Comparison of ENCODE assay signal across 8 cellular contexts in genomic region chr21:45550552-45551210, GRCh38. TPM values are rescaled to one million over a fixed set of nuclear protein-coding genes. Genes with fewer than 3 reads are reported as not detected.
DNase-seq lines count a peak whose midpoint lies in the region; ATAC-seq, FAIRE-seq and TF ChIP-seq lines count a peak whose summit lies in the region.

No MANE protein-coding gene starts in this region.

- no peak for TF ChIP-seq CTCF in right atrium auricular region (IDR thresholded peaks at IDR 0.05)
- no peak for TF ChIP-seq CTCF in endothelial cell of umbilical vein (IDR thresholded peaks at IDR 0.05; ENCODE audit: extremely low read depth in 1 of 2, insufficient read depth in 1 of 2, low read depth in 1 of 2, low read length in 2 of 2)

- H3K79me2 ChIP-seq in endothelial cell of umbilical vein (ENCODE audit: control insufficient read depth, insufficient read depth, low read length), result no peaks in the 10 kb centered on the region

- peak overlapping the region; percentile 86 for H3K9ac ChIP-seq in endothelial cell of umbilical vein (replicated peaks; ENCODE audit: extremely low read depth, insufficient read depth, low read length)

- H3K4me3 ChIP-seq in right atrium auricular region (no peak overlapping the region), endothelial cell of umbilical vein (replicated peaks in 1 of 3; ENCODE audit: insufficient read depth in 1 of 3, low read depth in 1 of 3, low read length in 3 of 3) (no peak overlapping the region)

- peak overlapping the region; percentile 69 for H2AFZ ChIP-seq in endothelial cell of umbilical vein (ENCODE audit: low read depth, low read length)

- no TSS peak for BruUV-seq in endothelial cell of umbilical vein (replicated peaks; lab: Mats Ljungman, UMichigan)

- H3K4me2 ChIP-seq in endothelial cell of umbilical vein (ENCODE audit: insufficient read depth, low read length), result peak overlapping the region; percentile 47

- intact Hi-C loops in cardiac septum (cut with DNase I), result no loop called here
- intact Hi-C loops in endothelial cell of umbilical vein (cut with micrococcal nuclease), result loop anchor here (2.0 kb wide), 1 partner anchor 258 kb away; no protein-coding TSS in a partner anchor

- ATAC-seq in GM21528 (IDR thresholded peaks at IDR 0.05; ENCODE audit: low FRiP score, unreplicated experiment), result no peak

- H4K20me1 ChIP-seq in endothelial cell of umbilical vein (replicated peaks; ENCODE audit: control insufficient read depth, extremely low read depth, insufficient read depth, low read length), result no peaks in the 10 kb centered on the region

- CTCF ChIA-PET in endothelial cell of umbilical vein (lab: Charles Lee), result no interaction called here

- dilution Hi-C loops in endothelial cell of umbilical vein (cut with MboI; ENCODE audit: extremely low pct_ligation_motif_present, low sequenced_read_pairs), result no loop called here

- H3K9me1 ChIP-seq in endothelial cell of umbilical vein (replicated peaks; ENCODE audit: control insufficient read depth, extremely low read depth, insufficient read depth, low read length), result no peaks in the 10 kb centered on the region

- H3K36me3 ChIP-seq in right atrium auricular region (no peaks in the 10 kb centered on the region), endothelial cell of umbilical vein (ENCODE audit: control insufficient read depth in 2 of 2, extremely low read depth in 1 of 2, insufficient read depth in 2 of 2, low read length in 2 of 2) (no peaks in the 10 kb centered on the region)

- FAIRE-seq in endothelial cell of umbilical vein (lab: Jason Lieb, UNC), result no peak

- peak; percentile 86 for DNase-seq in cardiac septum (ENCODE audit: low spot score)
- DNase-seq in right atrium auricular region (ENCODE audit: low spot score), result no peak
- DNase-seq in SKM-1 treated with dmso at 0.1 percent for 144 hours (lab: John Stamatoyannopoulos, UW; ENCODE audit: unreplicated experiment), result peak; percentile 96
- DNase-seq in endothelial cell of umbilical vein (ENCODE audit: low read depth, low spot score), result no peak
- DNase-seq in stimulated activated naive CD4-positive, alpha-beta T cell (lab: John Stamatoyannopoulos, UW), result peak in 4 of 6 experiments; percentile 17 to 43 (median 20)
- no peak for DNase-seq in NCI-H345 treated with DMSO at 0.1 percent for 48 hours (lab: John Stamatoyannopoulos, UW; ENCODE audit: unreplicated experiment)
- no peak for DNase-seq in NCI-H1105 (lab: John Stamatoyannopoulos, UW)

- no peak for TF ChIP-seq POLR2A in endothelial cell of umbilical vein (IDR thresholded peaks at IDR 0.05; ENCODE audit: low read depth, low read length)

- no peaks in the 10 kb centered on the region for H3K27me3 ChIP-seq in right atrium auricular region
- H3K27me3 ChIP-seq in endothelial cell of umbilical vein (ENCODE audit: control insufficient read depth in 2 of 2, insufficient read depth in 2 of 2, low read length in 2 of 2), result peaks cover 0 to 1% of the 10 kb centered on the region in 2 experiments

- POLR2A ChIA-PET in endothelial cell of umbilical vein (lab: Charles Lee), result no interaction called here

- H3K9me3 ChIP-seq in right atrium auricular region (no peaks in the 10 kb centered on the region), endothelial cell of umbilical vein (replicated peaks; ENCODE audit: control insufficient read depth, insufficient read depth, low read length) (no peaks in the 10 kb centered on the region)

- H3K27ac ChIP-seq in right atrium auricular region (no peak overlapping the region), endothelial cell of umbilical vein (ENCODE audit: insufficient read depth, low read depth, low read length) (peak overlapping the region; percentile 97)

- H3K4me1 ChIP-seq in right atrium auricular region (peaks cover 0 to 9% of the 10 kb centered on the region in 2 donors), endothelial cell of umbilical vein (ENCODE audit: control insufficient read depth, extremely low read depth, insufficient read depth, low read length) (peaks cover 25% of the 10 kb centered on the region)

TF ChIP-seq in endothelial cell of umbilical vein, 7 proteins besides CTCF, POLR2A, EP300 and RAD21:
- TF ChIP-seq MYC (IDR thresholded peaks at IDR 0.05; ENCODE audit: low read depth, low read length), result no peak
- no peak for TF ChIP-seq EZH2 (IDR thresholded peaks at IDR 0.05; ENCODE audit: borderline replicate concordance, low read depth, low read length, severe bottlenecking)
- no peak for TF ChIP-seq MAX (IDR thresholded peaks at IDR 0.05; ENCODE audit: insufficient read depth, insufficient read length)
- TF ChIP-seq JUN (IDR thresholded peaks at IDR 0.05; ENCODE audit: borderline replicate concordance, insufficient read depth, insufficient read length, low read depth), result no peak
- TF ChIP-seq FOS (IDR thresholded peaks at IDR 0.05; ENCODE audit: borderline replicate concordance, insufficient read depth, low read length), result no peak

RNA-seq across cellular contexts. Expression of gene SLC19A1, which starts 8.4 kb away (rescaled TPM):
- total RNA-seq in cardiac septum (2.7 TPM), right atrium auricular region (1 to 10 TPM; 2.2 to 5.3 TPM), endothelial cell of umbilical vein (54.6 and 58.9 TPM in 2 replicates)
- 36.3 and 55.0 TPM in 2 replicates for polyA plus RNA-seq in endothelial cell of umbilical vein
- 16.9 and 19.9 TPM in 2 replicates for polyA plus RNA-seq in endothelial cell of umbilical vein (2011; cell fraction: cytosol; rRNA removed)
- 18.7 and 21.4 TPM in 2 replicates for polyA plus RNA-seq in endothelial cell of umbilical vein (2011; cell fraction: nucleus; rRNA removed)
- polyA plus RNA-seq in endothelial cell of umbilical vein (2012), result 32.8 and 34.1 TPM in 2 replicates
- polyA minus RNA-seq in endothelial cell of umbilical vein, result 26.8 and 29.9 TPM in 2 replicates
- polyA minus RNA-seq in endothelial cell of umbilical vein (2011; cell fraction: cytosol; rRNA and poly(A)+ RNA removed), result 39.4 TPM
- polyA minus RNA-seq in endothelial cell of umbilical vein (2011; cell fraction: nucleus; rRNA and poly(A)+ RNA removed), result 14.9 and 17.1 TPM in 2 replicates

Comparison
In these comparisons a context has a peak if more than half of its experiments do, and no peak if none do; other contexts are left out.
1. DNase-seq: peak in cardiac septum (single experiment), SKM-1 treated with dmso at 0.1 percent for 144 hours (single experiment) and stimulated activated naive CD4-positive, alpha-beta T cell (4 of 6); none in right atrium auricular region (single experiment), endothelial cell of umbilical vein (single experiment), NCI-H345 treated with DMSO at 0.1 percent for 48 hours (single experiment) and NCI-H1105 (single experiment).